Comparison of ENCODE assay signal across 1 cellular context in the genomic region with DNA sequence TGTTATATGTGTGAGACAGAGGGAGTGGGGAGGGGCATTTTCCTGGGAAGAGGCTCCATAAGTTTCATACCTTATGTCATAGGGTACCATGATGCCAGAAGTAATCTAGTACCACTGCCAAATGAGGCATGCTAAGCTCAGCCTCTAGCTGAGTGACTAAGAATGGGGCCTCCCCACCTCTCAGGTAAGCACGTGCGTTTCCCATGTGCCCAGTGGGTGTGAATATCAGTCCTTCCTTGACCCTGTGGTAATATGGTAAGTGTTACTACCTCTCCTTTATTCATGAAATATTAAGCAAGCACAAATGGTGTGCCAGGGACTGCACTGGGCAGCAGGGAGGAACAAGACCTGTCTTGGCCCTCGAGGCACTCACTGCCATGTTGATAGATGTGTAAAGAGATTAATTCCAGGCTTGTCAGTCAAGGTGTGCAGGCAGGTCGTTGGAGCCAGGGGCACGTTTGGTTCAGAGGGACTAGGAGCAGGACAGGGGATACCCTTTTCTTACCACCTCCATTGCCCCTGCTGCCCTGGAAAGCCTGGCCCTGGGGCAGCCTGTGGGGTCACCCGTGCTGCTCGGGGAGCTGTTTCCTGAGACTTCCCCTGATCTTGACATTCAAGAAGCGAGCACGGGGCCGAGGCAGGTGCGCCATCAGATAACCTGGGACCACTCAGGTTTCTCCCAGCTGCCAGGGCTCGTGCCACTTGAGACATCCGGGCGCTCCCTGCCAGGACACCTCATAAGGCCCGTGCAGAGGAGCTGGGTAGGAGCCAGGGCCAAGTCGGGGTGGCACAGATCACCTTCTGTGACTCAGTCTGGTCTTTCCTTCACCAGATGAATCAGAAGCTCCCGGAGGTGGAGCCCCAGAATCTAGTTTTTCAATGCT.
TF ChIP-seq lines count a peak whose summit lies in the region.

No MANE protein-coding gene starts in this region.

TF ChIP-seq in A549, 52 proteins besides CTCF, POLR2A, EP300 and RAD21:
- TF ChIP-seq, protein P1, sequence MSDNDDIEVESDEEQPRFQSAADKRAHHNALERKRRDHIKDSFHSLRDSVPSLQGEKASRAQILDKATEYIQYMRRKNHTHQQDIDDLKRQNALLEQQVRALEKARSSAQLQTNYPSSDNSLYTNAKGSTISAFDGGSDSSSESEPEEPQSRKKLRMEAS (IDR thresholded peaks at IDR 0.05) = no peak
- TF ChIP-seq CHD2 (IDR thresholded peaks at IDR 0.05; ENCODE audit: low read length, partially characterized antibody) = no peak
- TF ChIP-seq ZFP36 (IDR thresholded peaks at IDR 0.05; ENCODE audit: borderline replicate concordance, partially characterized antibody) = no peak
- no peak for TF ChIP-seq HOXB5 (CRISPR knock-in tag; IDR thresholded peaks at IDR 0.05)
- TF ChIP-seq, protein P2, sequence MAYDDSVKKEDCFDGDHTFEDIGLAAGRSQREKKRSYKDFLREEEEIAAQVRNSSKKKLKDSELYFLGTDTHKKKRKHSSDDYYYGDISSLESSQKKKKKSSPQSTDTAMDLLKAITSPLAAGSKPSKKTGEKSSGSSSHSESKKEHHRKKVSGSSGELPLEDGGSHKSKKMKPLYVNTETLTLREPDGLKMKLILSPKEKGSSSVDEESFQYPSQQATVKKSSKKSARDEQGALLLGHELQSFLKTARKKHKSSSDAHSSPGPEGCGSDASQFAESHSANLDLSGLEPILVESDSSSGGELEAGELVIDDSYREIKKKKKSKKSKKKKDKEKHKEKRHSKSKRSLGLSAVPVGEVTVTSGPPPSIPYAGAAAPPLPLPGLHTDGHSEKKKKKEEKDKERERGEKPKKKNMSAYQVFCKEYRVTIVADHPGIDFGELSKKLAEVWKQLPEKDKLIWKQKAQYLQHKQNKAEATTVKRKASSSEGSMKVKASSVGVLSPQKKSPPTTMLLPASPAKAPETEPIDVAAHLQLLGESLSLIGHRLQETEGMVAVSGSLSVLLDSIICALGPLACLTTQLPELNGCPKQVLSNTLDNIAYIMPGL (CRISPR knock-in tag; IDR thresholded peaks at IDR 0.05; ENCODE audit: borderline replicate concordance) = no peak
- TF ChIP-seq GATA3 (IDR thresholded peaks at IDR 0.05; ENCODE audit: borderline replicate concordance) = no peak
- no peak for TF ChIP-seq HEYL (CRISPR knock-in tag; IDR thresholded peaks at IDR 0.05)
- TF ChIP-seq TFCP2L1 (CRISPR knock-in tag; IDR thresholded peaks at IDR 0.05) = no peak
- TF ChIP-seq HDAC2 (IDR thresholded peaks at IDR 0.05) = no peak
- TF ChIP-seq FOSL2 (IDR thresholded peaks at IDR 0.05) = no peak
- TF ChIP-seq FOSL2 (CRISPR knock-in tag; IDR thresholded peaks at IDR 0.05) = no peak
- no peak for TF ChIP-seq POLR2AphosphoS2 (conservative IDR thresholded peaks at IDR 0.05; ENCODE audit: low read length)
- TF ChIP-seq RFX5 (IDR thresholded peaks at IDR 0.05) = no peak
- TF ChIP-seq, protein P3, sequence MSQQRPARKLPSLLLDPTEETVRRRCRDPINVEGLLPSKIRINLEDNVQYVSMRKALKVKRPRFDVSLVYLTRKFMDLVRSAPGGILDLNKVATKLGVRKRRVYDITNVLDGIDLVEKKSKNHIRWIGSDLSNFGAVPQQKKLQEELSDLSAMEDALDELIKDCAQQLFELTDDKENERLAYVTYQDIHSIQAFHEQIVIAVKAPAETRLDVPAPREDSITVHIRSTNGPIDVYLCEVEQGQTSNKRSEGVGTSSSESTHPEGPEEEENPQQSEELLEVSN (IDR thresholded peaks at IDR 0.05; ENCODE audit: borderline replicate concordance, low read depth) = no peak
- no peak for TF ChIP-seq CEBPB (IDR thresholded peaks at IDR 0.05)
- no peak for TF ChIP-seq RARB (CRISPR knock-in tag; IDR thresholded peaks at IDR 0.05)
